Comparison of ENCODE assay signal across 1 cellular context in genomic region chr6:169738972-169739529, GRCh38.
A peak's percentile ranks its signal among the peaks of the same experiment; 100 is the strongest.
TF ChIP-seq lines count a peak whose summit lies in the region.

No MANE protein-coding gene starts in this region.

TF ChIP-seq in HEK293, 187 proteins besides CTCF, POLR2A, EP300 and RAD21 (continued from another document):
- TF ChIP-seq ZNF580 (tag by site-specific recombination; IDR thresholded peaks at IDR 0.05), result no peak
- no peak for TF ChIP-seq ZNF274 (IDR thresholded peaks at IDR 0.05; ENCODE audit: low read length)
- TF ChIP-seq ZNF274 (tag by site-specific recombination; IDR thresholded peaks at IDR 0.05; ENCODE audit: borderline replicate concordance), result no peak
- TF ChIP-seq BCL6B (tag by site-specific recombination; IDR thresholded peaks at IDR 0.05), result no peak
- peak; percentile 57; the same call in 1 of the 2 replicates for TF ChIP-seq SCRT1 (tag by site-specific recombination; IDR thresholded peaks at IDR 0.05; ENCODE audit: borderline replicate concordance)
- no peak for TF ChIP-seq ZNF394 (tag by site-specific recombination; IDR thresholded peaks at IDR 0.05; ENCODE audit: borderline replicate concordance)
- TF ChIP-seq GLIS1 (tag by site-specific recombination; IDR thresholded peaks at IDR 0.05), result no peak
- TF ChIP-seq ZNF223 (tag by site-specific recombination; IDR thresholded peaks at IDR 0.05), result no peak
- no peak for TF ChIP-seq ZNF626 (tag by site-specific recombination; IDR thresholded peaks at IDR 0.05)
- no peak for TF ChIP-seq HOXD13 (CRISPR knock-in tag; IDR thresholded peaks at IDR 0.05; ENCODE audit: borderline replicate concordance)
- no peak for TF ChIP-seq ZNF19 (tag by site-specific recombination; IDR thresholded peaks at IDR 0.05; ENCODE audit: low read depth)
- TF ChIP-seq, protein P1, sequence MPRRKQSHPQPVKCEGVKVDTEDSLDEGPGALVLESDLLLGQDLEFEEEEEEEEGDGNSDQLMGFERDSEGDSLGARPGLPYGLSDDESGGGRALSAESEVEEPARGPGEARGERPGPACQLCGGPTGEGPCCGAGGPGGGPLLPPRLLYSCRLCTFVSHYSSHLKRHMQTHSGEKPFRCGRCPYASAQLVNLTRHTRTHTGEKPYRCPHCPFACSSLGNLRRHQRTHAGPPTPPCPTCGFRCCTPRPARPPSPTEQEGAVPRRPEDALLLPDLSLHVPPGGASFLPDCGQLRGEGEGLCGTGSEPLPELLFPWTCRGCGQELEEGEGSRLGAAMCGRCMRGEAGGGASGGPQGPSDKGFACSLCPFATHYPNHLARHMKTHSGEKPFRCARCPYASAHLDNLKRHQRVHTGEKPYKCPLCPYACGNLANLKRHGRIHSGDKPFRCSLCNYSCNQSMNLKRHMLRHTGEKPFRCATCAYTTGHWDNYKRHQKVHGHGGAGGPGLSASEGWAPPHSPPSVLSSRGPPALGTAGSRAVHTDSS (tag by site-specific recombination; IDR thresholded peaks at IDR 0.05), result no peak
- no peak for TF ChIP-seq ZNF423 (tag by site-specific recombination; IDR thresholded peaks at IDR 0.05)
- no peak for TF ChIP-seq OSR2 (tag by site-specific recombination; IDR thresholded peaks at IDR 0.05)
- TF ChIP-seq ZNF214 (tag by site-specific recombination; IDR thresholded peaks at IDR 0.05; ENCODE audit: borderline replicate concordance), result no peak
- TF ChIP-seq HIC1 (tag by site-specific recombination; IDR thresholded peaks at IDR 0.05), result no peak
- TF ChIP-seq, protein P2, sequence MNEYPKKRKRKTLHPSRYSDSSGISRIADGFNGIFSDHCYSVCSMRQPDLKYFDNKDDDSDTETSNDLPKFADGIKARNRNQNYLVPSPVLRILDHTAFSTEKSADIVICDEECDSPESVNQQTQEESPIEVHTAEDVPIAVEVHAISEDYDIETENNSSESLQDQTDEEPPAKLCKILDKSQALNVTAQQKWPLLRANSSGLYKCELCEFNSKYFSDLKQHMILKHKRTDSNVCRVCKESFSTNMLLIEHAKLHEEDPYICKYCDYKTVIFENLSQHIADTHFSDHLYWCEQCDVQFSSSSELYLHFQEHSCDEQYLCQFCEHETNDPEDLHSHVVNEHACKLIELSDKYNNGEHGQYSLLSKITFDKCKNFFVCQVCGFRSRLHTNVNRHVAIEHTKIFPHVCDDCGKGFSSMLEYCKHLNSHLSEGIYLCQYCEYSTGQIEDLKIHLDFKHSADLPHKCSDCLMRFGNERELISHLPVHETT (tag by site-specific recombination; IDR thresholded peaks at IDR 0.05), result no peak
- no peak for TF ChIP-seq ZNF621 (tag by site-specific recombination; IDR thresholded peaks at IDR 0.05)
- TF ChIP-seq FEZF1 (tag by site-specific recombination; IDR thresholded peaks at IDR 0.05), result peak; percentile 54; the same call in 1 of the 2 replicates
- TF ChIP-seq WT1 (tag by site-specific recombination; IDR thresholded peaks at IDR 0.05), result peak; percentile 88
- no peak for TF ChIP-seq ZBTB6 (tag by site-specific recombination; IDR thresholded peaks at IDR 0.05)
- no peak for TF ChIP-seq MZF1 (tag by site-specific recombination; IDR thresholded peaks at IDR 0.05; ENCODE audit: borderline replicate concordance)
- TF ChIP-seq, protein P3, sequence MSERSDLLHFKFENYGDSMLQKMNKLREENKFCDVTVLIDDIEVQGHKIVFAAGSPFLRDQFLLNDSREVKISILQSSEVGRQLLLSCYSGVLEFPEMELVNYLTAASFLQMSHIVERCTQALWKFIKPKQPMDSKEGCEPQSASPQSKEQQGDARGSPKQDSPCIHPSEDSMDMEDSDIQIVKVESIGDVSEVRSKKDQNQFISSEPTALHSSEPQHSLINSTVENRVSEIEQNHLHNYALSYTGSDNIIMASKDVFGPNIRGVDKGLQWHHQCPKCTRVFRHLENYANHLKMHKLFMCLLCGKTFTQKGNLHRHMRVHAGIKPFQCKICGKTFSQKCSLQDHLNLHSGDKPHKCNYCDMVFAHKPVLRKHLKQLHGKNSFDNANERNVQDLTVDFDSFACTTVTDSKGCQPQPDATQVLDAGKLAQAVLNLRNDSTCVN (tag by site-specific recombination; optimal IDR thresholded peaks at IDR 0.05), result no peak
- no peak for TF ChIP-seq ZFP37 (tag by site-specific recombination; IDR thresholded peaks at IDR 0.05)
- TF ChIP-seq ZNF548 (tag by site-specific recombination; IDR thresholded peaks at IDR 0.05), result no peak
- no peak for TF ChIP-seq MEIS1 (CRISPR knock-in tag; IDR thresholded peaks at IDR 0.05; ENCODE audit: borderline replicate concordance)
- no peak for TF ChIP-seq ZNF132 (tag by site-specific recombination; IDR thresholded peaks at IDR 0.05; ENCODE audit: borderline replicate concordance)
- TF ChIP-seq ZNF335 (tag by site-specific recombination; conservative IDR thresholded peaks at IDR 0.05), result peak; percentile 35; the same call in 1 of the 2 replicates
- no peak for TF ChIP-seq ZNF677 (tag by site-specific recombination; IDR thresholded peaks at IDR 0.05)
- TF ChIP-seq, protein P4, sequence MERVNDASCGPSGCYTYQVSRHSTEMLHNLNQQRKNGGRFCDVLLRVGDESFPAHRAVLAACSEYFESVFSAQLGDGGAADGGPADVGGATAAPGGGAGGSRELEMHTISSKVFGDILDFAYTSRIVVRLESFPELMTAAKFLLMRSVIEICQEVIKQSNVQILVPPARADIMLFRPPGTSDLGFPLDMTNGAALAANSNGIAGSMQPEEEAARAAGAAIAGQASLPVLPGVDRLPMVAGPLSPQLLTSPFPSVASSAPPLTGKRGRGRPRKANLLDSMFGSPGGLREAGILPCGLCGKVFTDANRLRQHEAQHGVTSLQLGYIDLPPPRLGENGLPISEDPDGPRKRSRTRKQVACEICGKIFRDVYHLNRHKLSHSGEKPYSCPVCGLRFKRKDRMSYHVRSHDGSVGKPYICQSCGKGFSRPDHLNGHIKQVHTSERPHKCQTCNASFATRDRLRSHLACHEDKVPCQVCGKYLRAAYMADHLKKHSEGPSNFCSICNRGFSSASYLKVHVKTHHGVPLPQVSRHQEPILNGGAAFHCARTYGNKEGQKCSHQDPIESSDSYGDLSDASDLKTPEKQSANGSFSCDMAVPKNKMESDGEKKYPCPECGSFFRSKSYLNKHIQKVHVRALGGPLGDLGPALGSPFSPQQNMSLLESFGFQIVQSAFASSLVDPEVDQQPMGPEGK (tag by site-specific recombination; IDR thresholded peaks at IDR 0.05), result 0 out of 2 replicates have a peak, but pooled peaks have one; percentile 15
- peak; percentile 29; the same call in 1 of the 2 replicates for TF ChIP-seq ZBTB20 (tag by site-specific recombination; IDR thresholded peaks at IDR 0.05)
- TF ChIP-seq ZNF138 (tag by site-specific recombination; IDR thresholded peaks at IDR 0.05; ENCODE audit: borderline replicate concordance), result no peak
- TF ChIP-seq ZNF510 (tag by site-specific recombination; IDR thresholded peaks at IDR 0.05; ENCODE audit: insufficient replicate concordance), result no peak
- TF ChIP-seq ZNF561 (tag by site-specific recombination; IDR thresholded peaks at IDR 0.05; ENCODE audit: borderline replicate concordance), result no peak
- TF ChIP-seq HOXA7 (CRISPR knock-in tag; IDR thresholded peaks at IDR 0.05; ENCODE audit: borderline replicate concordance), result no peak
- TF ChIP-seq ZNF37A (tag by site-specific recombination; IDR thresholded peaks at IDR 0.05), result no peak
- TF ChIP-seq ZXDB (tag by site-specific recombination; IDR thresholded peaks at IDR 0.05), result peak; percentile 36; the same call in 1 of the 2 replicates
- TF ChIP-seq ZNF544 (tag by site-specific recombination; IDR thresholded peaks at IDR 0.05), result no peak
- no peak for TF ChIP-seq ZSCAN16 (tag by site-specific recombination; IDR thresholded peaks at IDR 0.05)
- no peak for TF ChIP-seq ZNF16 (tag by site-specific recombination; IDR thresholded peaks at IDR 0.05; ENCODE audit: low read depth)
- no peak for TF ChIP-seq PRDM1 (tag by site-specific recombination; IDR thresholded peaks at IDR 0.05)
- no peak for TF ChIP-seq ZNF707 (tag by site-specific recombination; IDR thresholded peaks at IDR 0.05)
- no peak for TF ChIP-seq ZNF843 (tag by site-specific recombination; IDR thresholded peaks at IDR 0.05)
- TF ChIP-seq ZBTB17 (tag by site-specific recombination; IDR thresholded peaks at IDR 0.05), result no peak
- no peak for TF ChIP-seq ZNF660 (tag by site-specific recombination; IDR thresholded peaks at IDR 0.05)
- no peak for TF ChIP-seq KLF7 (tag by site-specific recombination; IDR thresholded peaks at IDR 0.05; ENCODE audit: borderline replicate concordance)
- TF ChIP-seq, protein P5, sequence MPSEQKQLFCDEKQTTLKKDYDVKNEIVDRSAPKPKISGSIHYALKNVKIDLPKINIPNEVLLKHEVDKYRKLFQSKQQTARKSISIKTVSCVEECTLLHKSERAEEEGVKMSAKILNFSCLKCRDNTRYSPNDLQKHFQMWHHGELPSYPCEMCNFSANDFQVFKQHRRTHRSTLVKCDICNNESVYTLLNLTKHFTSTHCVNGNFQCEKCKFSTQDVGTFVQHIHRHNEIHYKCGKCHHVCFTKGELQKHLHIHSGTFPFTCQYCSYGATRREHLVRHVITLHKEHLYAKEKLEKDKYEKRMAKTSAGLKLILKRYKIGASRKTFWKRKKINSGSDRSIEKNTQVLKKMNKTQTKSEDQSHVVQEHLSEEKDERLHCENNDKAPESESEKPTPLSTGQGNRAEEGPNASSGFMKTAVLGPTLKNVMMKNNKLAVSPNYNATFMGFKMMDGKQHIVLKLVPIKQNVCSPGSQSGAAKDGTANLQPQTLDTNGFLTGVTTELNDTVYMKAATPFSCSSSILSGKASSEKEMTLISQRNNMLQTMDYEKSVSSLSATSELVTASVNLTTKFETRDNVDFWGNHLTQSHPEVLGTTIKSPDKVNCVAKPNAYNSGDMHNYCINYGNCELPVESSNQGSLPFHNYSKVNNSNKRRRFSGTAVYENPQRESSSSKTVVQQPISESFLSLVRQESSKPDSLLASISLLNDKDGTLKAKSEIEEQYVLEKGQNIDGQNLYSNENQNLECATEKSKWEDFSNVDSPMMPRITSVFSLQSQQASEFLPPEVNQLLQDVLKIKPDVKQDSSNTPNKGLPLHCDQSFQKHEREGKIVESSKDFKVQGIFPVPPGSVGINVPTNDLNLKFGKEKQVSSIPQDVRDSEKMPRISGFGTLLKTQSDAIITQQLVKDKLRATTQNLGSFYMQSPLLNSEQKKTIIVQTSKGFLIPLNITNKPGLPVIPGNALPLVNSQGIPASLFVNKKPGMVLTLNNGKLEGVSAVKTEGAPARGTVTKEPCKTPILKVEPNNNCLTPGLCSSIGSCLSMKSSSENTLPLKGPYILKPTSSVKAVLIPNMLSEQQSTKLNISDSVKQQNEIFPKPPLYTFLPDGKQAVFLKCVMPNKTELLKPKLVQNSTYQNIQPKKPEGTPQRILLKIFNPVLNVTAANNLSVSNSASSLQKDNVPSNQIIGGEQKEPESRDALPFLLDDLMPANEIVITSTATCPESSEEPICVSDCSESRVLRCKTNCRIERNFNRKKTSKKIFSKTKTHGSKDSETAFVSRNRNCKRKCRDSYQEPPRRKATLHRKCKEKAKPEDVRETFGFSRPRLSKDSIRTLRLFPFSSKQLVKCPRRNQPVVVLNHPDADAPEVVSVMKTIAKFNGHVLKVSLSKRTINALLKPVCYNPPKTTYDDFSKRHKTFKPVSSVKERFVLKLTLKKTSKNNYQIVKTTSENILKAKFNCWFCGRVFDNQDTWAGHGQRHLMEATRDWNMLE (tag by site-specific recombination; conservative IDR thresholded peaks at IDR 0.05; ENCODE audit: low read depth), result no peak
- no peak for TF ChIP-seq ZNF658 (tag by site-specific recombination; IDR thresholded peaks at IDR 0.05)
- no peak for TF ChIP-seq ZNF596 (tag by site-specific recombination; IDR thresholded peaks at IDR 0.05)
- TF ChIP-seq ZNF560 (tag by site-specific recombination; IDR thresholded peaks at IDR 0.05; ENCODE audit: borderline replicate concordance), result no peak
- TF ChIP-seq KLF16 (tag by site-specific recombination; IDR thresholded peaks at IDR 0.05), result no peak
